14 cellular contexts compared by ENCODE assay signal in the genomic region with DNA sequence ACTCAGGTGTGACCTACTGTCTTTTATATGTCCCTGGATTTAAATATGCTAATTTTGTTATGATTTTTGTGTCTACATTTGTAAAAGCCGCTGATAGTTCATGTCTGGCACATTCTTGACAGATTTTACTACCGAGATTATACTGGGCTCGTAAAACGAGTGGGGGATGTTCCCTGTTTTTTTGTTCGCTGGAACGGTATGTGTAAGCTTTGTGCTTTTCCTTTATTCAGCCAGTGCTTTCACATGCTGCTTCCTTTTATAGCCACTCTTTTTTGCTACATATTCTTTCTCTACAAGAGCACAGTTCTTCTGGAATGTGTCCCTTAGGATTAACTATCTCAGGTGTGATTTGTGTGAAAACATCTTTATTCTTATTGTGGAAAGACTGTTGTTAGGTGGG.
"Had no signal": no experiment of that assay in that cellular context is flagged by ENCODE, and none has a peak within 500 bp of the region (broad histone marks: within the 10 kb centered on the region; RNA-seq: fewer than 3 reads in every experiment).

No MANE protein-coding gene starts in this region.

- H3K36me3 ChIP-seq: right lobe of liver, thoracic aorta, WERI-Rb-1 had no signal

- DNase-seq: activated CD4-positive, alpha-beta T cell treated with anti-CD3 and anti-CD28 coated beads, Interleukin-2, amount 50 U/mL, for 48 hours; activated effector memory CD4-positive, alpha-beta T cell treated with anti-CD3 and anti-CD28 coated beads, Interleukin-2, amount 50 U/mL, for 16 hours; activated T-cell treated with anti-CD3 and anti-CD28 coated beads, Interleukin-2, amount 50 U/mL, for 4 hours; hippocampal formation; mesendoderm; nephron progenitor cell; psoas muscle; right lobe of liver; spleen; stomach; T1000; WERI-Rb-1 had no signal

- H3K27ac Mint-ChIP-seq: activated naive CD4-positive, alpha-beta T cell treated with anti-CD3 and anti-CD28 coated beads, Interleukin-2, amount 50 U/mL, for 72 hours; nephron progenitor cell had no signal

- H3K9me3 ChIP-seq: psoas muscle, right lobe of liver, spleen, thoracic aorta had no signal

- H3K9me3 Mint-ChIP-seq: activated naive CD4-positive, alpha-beta T cell treated with anti-CD3 and anti-CD28 coated beads, Interleukin-2, amount 50 U/mL, for 72 hours; activated T-cell treated with anti-CD3 and anti-CD28 coated beads, Interleukin-2, amount 50 U/mL, for 4 hours had no signal

- H3K4me3 Mint-ChIP-seq: activated T-cell treated with anti-CD3 and anti-CD28 coated beads, Interleukin-2, amount 50 U/mL, for 4 hours; nephron progenitor cell had no signal

- H3K4me3 ChIP-seq: psoas muscle, right lobe of liver, spleen, stomach, thoracic aorta had no signal

- H3K27ac ChIP-seq: psoas muscle, right lobe of liver, spleen, stomach, thoracic aorta, WERI-Rb-1 had no signal

- H3K27me3 ChIP-seq: right lobe of liver, spleen, stomach had no signal

- H3K4me1 ChIP-seq: right lobe of liver had no signal

- ATAC-seq: activated naive CD4-positive, alpha-beta T cell treated with anti-CD3 and anti-CD28 coated beads, Interleukin-2, amount 50 U/mL, for 72 hours; activated T-cell treated with anti-CD3 and anti-CD28 coated beads, Interleukin-2, amount 50 U/mL, for 4 hours; psoas muscle; right lobe of liver had no signal
